Comparison of ENCODE assay signal across 22 cellular contexts in the genomic region with DNA sequence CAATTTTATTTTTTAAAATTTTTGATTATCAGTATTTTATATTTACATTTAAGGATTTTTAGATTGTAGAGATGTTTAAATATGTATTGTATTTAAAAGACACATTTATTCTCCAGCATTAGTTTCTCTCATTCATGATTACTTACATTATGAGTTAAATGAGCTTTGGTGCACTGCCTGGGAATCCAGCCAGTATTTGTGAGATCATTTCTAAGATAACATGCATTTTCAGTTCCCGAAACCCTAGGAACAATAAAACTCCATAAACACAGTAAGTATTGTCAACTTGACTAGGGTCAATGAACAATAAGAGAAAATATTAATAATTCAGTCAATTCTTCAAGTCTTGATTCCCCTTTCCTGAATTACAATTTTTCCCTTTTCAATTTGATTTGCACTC.
A peak's percentile ranks its signal among the peaks of the same experiment; 100 is the strongest.
DNase-seq lines count a peak whose midpoint lies in the region; ATAC-seq and TF ChIP-seq lines count a peak whose summit lies in the region.
"Had no signal": no experiment of that assay in that cellular context is flagged by ENCODE, and none has a peak within 500 bp of the region (broad histone marks: within the 10 kb centered on the region; RNA-seq: fewer than 3 reads in every experiment).

No MANE protein-coding gene starts in this region.

- H4K20me1 ChIP-seq in SK-N-SH (ENCODE audit: insufficient read depth): no peaks in the 10 kb centered on the region

- H3K27ac ChIP-seq in SK-N-SH (ENCODE audit: low read depth in 2 of 2, low read length in 1 of 2): no peak overlapping the region
- H3K27ac ChIP-seq: epithelial cell of prostate, neutrophil, psoas muscle, skin epidermis, upper lobe of right lung had no signal

- 0 out of 2 replicates have a peak, but pooled peaks cover 18% of the 10 kb centered on the region for H3K9me3 ChIP-seq in SK-N-SH
- H3K9me3 ChIP-seq: neutrophil, upper lobe of right lung had no signal

- no peak overlapping the region for H3K4me2 ChIP-seq in SK-N-SH

- CTCF ChIA-PET in SK-N-SH (lab: Yijun Ruan, JAX): no interaction called here

- TF ChIP-seq EP300 in SK-N-SH (IDR thresholded peaks at IDR 0.05; ENCODE audit: borderline replicate concordance in 1 of 2, low read depth in 1 of 2, low read length in 1 of 2): no peak

- WGBS in SK-N-SH (ENCODE audit: low lambda C conversion rate): 77% methylated on average over 1 of the region's 1 CpG

- no peak for TF ChIP-seq CTCF in SK-N-SH (IDR thresholded peaks at IDR 0.05)
- no peak for TF ChIP-seq CTCF in fibroblast of pulmonary artery (IDR thresholded peaks at IDR 0.05; ENCODE audit: low read length, missing control alignments)

- H3K27me3 ChIP-seq in SK-N-SH (ENCODE audit: insufficient read depth): no peaks in the 10 kb centered on the region
- H3K27me3 ChIP-seq: neutrophil, upper lobe of right lung had no signal

- POLR2A ChIA-PET in SK-N-SH (lab: Yijun Ruan, JAX): no interaction called here

- no peak for TF ChIP-seq RAD21 in SK-N-SH (IDR thresholded peaks at IDR 0.05; ENCODE audit: low read length)

- H3F3A ChIP-seq in SK-N-SH (replicated peaks; ENCODE audit: insufficient read depth): peaks cover 6% of the 10 kb centered on the region

- no peak overlapping the region for H3K9ac ChIP-seq in SK-N-SH

- H3K9me2 ChIP-seq in SK-N-SH: no peaks in the 10 kb centered on the region

- no peaks in the 10 kb centered on the region for H3K36me3 ChIP-seq in SK-N-SH (replicated peaks in 1 of 2; ENCODE audit: control insufficient read depth in 1 of 2, insufficient read depth in 2 of 2, low read length in 1 of 2)
- H3K36me3 ChIP-seq: neutrophil, upper lobe of right lung had no signal

- peaks cover 0 to 9% of the 10 kb centered on the region in 2 experiments; a peak in 1 of 4 replicates for H3K4me1 ChIP-seq in SK-N-SH (ENCODE audit: control insufficient read depth in 1 of 2, insufficient read depth in 2 of 2, low read depth in 1 of 2, low read length in 1 of 2)
- H3K4me1 ChIP-seq: psoas muscle had no signal

- DNase-seq in SK-N-SH (no peak), astrocyte of the hippocampus (ENCODE audit: low read depth, low spot score) (peak; percentile 61), fibroblast of pulmonary artery (ENCODE audit: low read depth) (peak; percentile 49), stromal cell of bone marrow (ENCODE audit: low read depth) (peak; percentile 43), NCI-H146 treated with DMSO at 0.1 percent for 48 hours (lab: John Stamatoyannopoulos, UW; ENCODE audit: unreplicated experiment) (no peak)
- DNase-seq: 8988T; activated CD4-positive, alpha-beta T cell treated with anti-CD3 and anti-CD28 coated beads, Interleukin-2, amount 10 ng/mL, durations not matched to agents 7 days and 5 days; activated CD8-positive, alpha-beta memory T cell treated with anti-CD3 and anti-CD28 coated beads, Interleukin-2, amount 10 ng/mL, durations not matched to agents 7 days and 5 days; activated naive CD4-positive, alpha-beta T cell treated with anti-CD3 and anti-CD28 coated beads for 36 hours; CD4-positive, alpha-beta memory T cell; NCI-H2029; NCI-H226; psoas muscle; T-helper 9 cell; upper lobe of right lung had no signal

- no peak overlapping the region for H3K4me3 ChIP-seq in SK-N-SH (ENCODE audit: low read depth in 2 of 2, low read length in 1 of 2)
- H3K4me3 ChIP-seq in fibroblast of pulmonary artery (replicated peaks; ENCODE audit: low read depth, low read length): no peak overlapping the region
- H3K4me3 ChIP-seq: psoas muscle, skin epidermis, upper lobe of right lung had no signal

- no peak overlapping the region for H2AFZ ChIP-seq in SK-N-SH (ENCODE audit: low read depth)

- ATAC-seq in SK-N-SH treated with all-trans-retinoic acid at 6 μM for 48 hours (no peak), HG03442 (IDR thresholded peaks at IDR 0.05; ENCODE audit: unreplicated experiment) (no peak), GM19397 (IDR thresholded peaks at IDR 0.05; ENCODE audit: unreplicated experiment) (no peak)
- ATAC-seq: activated CD8-positive, alpha-beta memory T cell treated with anti-CD3 and anti-CD28 coated beads, Interleukin-2, amount 10 ng/mL, durations not matched to agents 7 days and 5 days; psoas muscle; Right ventricle myocardium inferior; upper lobe of right lung had no signal

- H3K79me2 ChIP-seq in SK-N-SH (ENCODE audit: insufficient read depth): no peaks in the 10 kb centered on the region

TF ChIP-seq in SK-N-SH, 30 proteins besides CTCF, POLR2A, EP300 and RAD21:
- TF ChIP-seq NFIC (IDR thresholded peaks at IDR 0.05; ENCODE audit: borderline replicate concordance) (peak; percentile 31; the same call in 1 of the 2 replicates), MAX (IDR thresholded peaks at IDR 0.05; ENCODE audit: low read depth) (no peak)

TF ChIP-seq in SK-N-SH treated with all-trans-retinoic acid at 6 μM for 48 hours, 23 proteins besides CTCF, POLR2A, EP300 and RAD21 (continues in another document):
- no peak for TF ChIP-seq CREB5 (CRISPR knock-in tag; IDR thresholded peaks at IDR 0.05; ENCODE audit: low read depth)
- no peak for TF ChIP-seq RARB (CRISPR knock-in tag; IDR thresholded peaks at IDR 0.05)
- TF ChIP-seq ZNF8 (CRISPR knock-in tag; IDR thresholded peaks at IDR 0.05): no peak
- no peak for TF ChIP-seq ZNF565 (CRISPR knock-in tag; conservative IDR thresholded peaks at IDR 0.05; ENCODE audit: low read depth)
- TF ChIP-seq GLIS3 (CRISPR knock-in tag; IDR thresholded peaks at IDR 0.05): no peak
- TF ChIP-seq SNAI2 (CRISPR knock-in tag; IDR thresholded peaks at IDR 0.05): no peak
- no peak for TF ChIP-seq ESRRG (CRISPR knock-in tag; IDR thresholded peaks at IDR 0.05)
- no peak for TF ChIP-seq ARNTL (CRISPR knock-in tag; IDR thresholded peaks at IDR 0.05; ENCODE audit: borderline replicate concordance, low read depth)
- no peak for TF ChIP-seq ZC3H10 (CRISPR knock-in tag; IDR thresholded peaks at IDR 0.05)
- no peak for TF ChIP-seq BACH2 (CRISPR knock-in tag; IDR thresholded peaks at IDR 0.05; ENCODE audit: borderline replicate concordance)
- no peak for TF ChIP-seq CSRNP3 (CRISPR knock-in tag; IDR thresholded peaks at IDR 0.05)
- TF ChIP-seq, protein P1, sequence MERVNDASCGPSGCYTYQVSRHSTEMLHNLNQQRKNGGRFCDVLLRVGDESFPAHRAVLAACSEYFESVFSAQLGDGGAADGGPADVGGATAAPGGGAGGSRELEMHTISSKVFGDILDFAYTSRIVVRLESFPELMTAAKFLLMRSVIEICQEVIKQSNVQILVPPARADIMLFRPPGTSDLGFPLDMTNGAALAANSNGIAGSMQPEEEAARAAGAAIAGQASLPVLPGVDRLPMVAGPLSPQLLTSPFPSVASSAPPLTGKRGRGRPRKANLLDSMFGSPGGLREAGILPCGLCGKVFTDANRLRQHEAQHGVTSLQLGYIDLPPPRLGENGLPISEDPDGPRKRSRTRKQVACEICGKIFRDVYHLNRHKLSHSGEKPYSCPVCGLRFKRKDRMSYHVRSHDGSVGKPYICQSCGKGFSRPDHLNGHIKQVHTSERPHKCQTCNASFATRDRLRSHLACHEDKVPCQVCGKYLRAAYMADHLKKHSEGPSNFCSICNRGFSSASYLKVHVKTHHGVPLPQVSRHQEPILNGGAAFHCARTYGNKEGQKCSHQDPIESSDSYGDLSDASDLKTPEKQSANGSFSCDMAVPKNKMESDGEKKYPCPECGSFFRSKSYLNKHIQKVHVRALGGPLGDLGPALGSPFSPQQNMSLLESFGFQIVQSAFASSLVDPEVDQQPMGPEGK (CRISPR knock-in tag; IDR thresholded peaks at IDR 0.05; ENCODE audit: borderline replicate concordance): no peak

Comparison
In these comparisons a context has a peak if more than half of its experiments do, and no peak if none do; other contexts are left out.
1. DNase-seq: peak in astrocyte of the hippocampus (single experiment), fibroblast of pulmonary artery (single experiment) and stromal cell of bone marrow (single experiment); none in SK-N-SH (single experiment) and NCI-H146 treated with DMSO at 0.1 percent for 48 hours (single experiment).